ENCODE assay signal across 1 cellular context in genomic region chr16:72066747-72067146, GRCh38.
TF ChIP-seq lines count a peak whose summit lies in the region.

No MANE protein-coding gene starts in this region.

TF ChIP-seq in K562, 482 proteins besides CTCF, POLR2A, EP300 and RAD21 (continued from another document):
- TF ChIP-seq ZFP91 (CRISPR knock-in tag; IDR thresholded peaks at IDR 0.05) (no peak), HMGXB4 (CRISPR knock-in tag; IDR thresholded peaks at IDR 0.05) (no peak), MCM5 (IDR thresholded peaks at IDR 0.05; ENCODE audit: low read depth) (no peak), SP1 (CRISPR knock-in tag; IDR thresholded peaks at IDR 0.05) (no peak), ATF2 (CRISPR knock-in tag; IDR thresholded peaks at IDR 0.05) (no peak), POLR2G (IDR thresholded peaks at IDR 0.05; ENCODE audit: low read depth, low read length) (no peak), GATAD2B (IDR thresholded peaks at IDR 0.05; ENCODE audit: borderline replicate concordance) (no peak)
